In the genomic region with DNA sequence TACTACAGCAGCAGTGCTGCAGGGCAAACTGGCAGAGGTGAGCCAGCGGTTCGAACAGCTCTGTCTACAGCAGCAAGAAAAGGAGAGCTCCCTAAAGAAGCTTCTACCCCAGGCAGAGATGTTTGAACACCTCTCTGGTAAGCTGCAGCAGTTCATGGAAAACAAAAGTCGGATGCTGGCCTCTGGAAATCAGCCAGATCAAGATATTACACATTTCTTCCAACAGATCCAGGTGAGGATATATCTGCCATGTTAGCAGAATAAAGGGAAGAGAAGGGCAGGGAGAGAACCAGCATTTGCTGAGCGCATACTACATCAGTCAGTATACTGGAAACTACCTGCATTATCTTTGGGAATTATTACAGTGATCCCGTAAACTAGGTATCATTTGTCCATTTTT, we compare ENCODE assay signal across 27 cellular contexts.
DNase-seq lines count a peak whose midpoint lies in the region; ATAC-seq and TF ChIP-seq lines count a peak whose summit lies in the region.
"Had no signal": no experiment of that assay in that cellular context is flagged by ENCODE, and none has a peak within 500 bp of the region (broad histone marks: within the 10 kb centered on the region; RNA-seq: fewer than 3 reads in every experiment).

No MANE protein-coding gene starts in this region.

- H3K36me3 Mint-ChIP-seq in WTC11 (peaks cover 74% of the 10 kb centered on the region), immature natural killer cell (peaks cover 9 to 76% (median 43%) of the 10 kb centered on the region in 3 donors)

- TF ChIP-seq CTCF in cardiac muscle cell (IDR thresholded peaks at IDR 0.05; ENCODE audit: low read depth, low read length): no peak
- no peak for TF ChIP-seq CTCF in left ventricle myocardium inferior (IDR thresholded peaks at IDR 0.05; ENCODE audit: borderline replicate concordance)
- TF ChIP-seq CTCF in WTC11 (IDR thresholded peaks at IDR 0.05): no peak
- TF ChIP-seq CTCF in upper lobe of left lung (IDR thresholded peaks at IDR 0.05): no peak

- H3K27me3 ChIP-seq in cardiac muscle cell (no peaks in the 10 kb centered on the region), left ventricle myocardium inferior (ENCODE audit: low read depth) (no peaks in the 10 kb centered on the region), upper lobe of left lung (no peaks in the 10 kb centered on the region)
- H3K27me3 ChIP-seq: BLaER1, dorsolateral prefrontal cortex, ovary, stomach, tibial artery had no signal

- H3K9me3 ChIP-seq in cardiac muscle cell (ENCODE audit: low read depth) (no peaks in the 10 kb centered on the region), left ventricle myocardium inferior (replicated peaks) (no peaks in the 10 kb centered on the region), upper lobe of left lung (no peaks in the 10 kb centered on the region)
- H3K9me3 ChIP-seq: BLaER1, ovary, stomach, tibial artery had no signal

- H3K4me3 ChIP-seq in cardiac muscle cell: no peak overlapping the region
- no peak overlapping the region for H3K4me3 ChIP-seq in left ventricle myocardium inferior
- H3K4me3 ChIP-seq in upper lobe of left lung: no peak overlapping the region
- H3K4me3 ChIP-seq: BLaER1, dorsolateral prefrontal cortex, K562, ovary, stomach, tibial artery had no signal

- no peaks in the 10 kb centered on the region for H3K4me1 Mint-ChIP-seq in WTC11
- no peaks in the 10 kb centered on the region for H3K4me1 Mint-ChIP-seq in immature natural killer cell
- H3K4me1 Mint-ChIP-seq: activated naive CD8-positive, alpha-beta T cell treated with anti-CD3 and anti-CD28 coated beads, Interleukin-2, amount 10 ng/mL, durations not matched to agents 7 days and 5 days; mesothelial cell of epicardium; naive B cell had no signal

- H3K27me3 Mint-ChIP-seq in WTC11 (ENCODE audit: low read depth): no peaks in the 10 kb centered on the region
- peaks cover 0 to 2% (median 0%) of the 10 kb centered on the region in 3 donors for H3K27me3 Mint-ChIP-seq in immature natural killer cell (ENCODE audit: low read depth in 3 of 3)
- H3K27me3 Mint-ChIP-seq: activated naive CD8-positive, alpha-beta T cell treated with anti-CD3 and anti-CD28 coated beads, Interleukin-2, amount 10 ng/mL, durations not matched to agents 7 days and 5 days; naive B cell had no signal

- POLR2A ChIA-PET in WTC11 (lab: Charles Lee): no interaction called here

- H3K27ac Mint-ChIP-seq in WTC11: peak overlapping the region; percentile 29; the same call in 1 of the 2 replicates
- H3K27ac Mint-ChIP-seq in immature natural killer cell: peak overlapping the region; percentile 11 to 75 (median 29)
- H3K27ac Mint-ChIP-seq: activated naive CD8-positive, alpha-beta T cell treated with anti-CD3 and anti-CD28 coated beads, Interleukin-2, amount 10 ng/mL, durations not matched to agents 7 days and 5 days; activated T-helper 1 cell treated with anti-CD3 and anti-CD28 coated beads, Interleukin-12 subunit alpha, Interleukin-12 subunit beta, Interleukin-2, Interleukin-4 antibody, amounts not matched to agents 30 ng/mL and 10 ng/mL and 1 ng/mL, durations not matched to agents 14 hours and 24 hours and 36 hours; mesothelial cell of epicardium had no signal

- intact Hi-C loops in left ventricle myocardium inferior (cut with micrococcal nuclease): no loop called here

- no peak overlapping the region for H3K4me3 Mint-ChIP-seq in WTC11
- H3K4me3 Mint-ChIP-seq in immature natural killer cell: no peak overlapping the region
- H3K4me3 Mint-ChIP-seq: activated naive CD8-positive, alpha-beta T cell treated with anti-CD3 and anti-CD28 coated beads, Interleukin-2, amount 10 ng/mL, durations not matched to agents 7 days and 5 days; activated T-helper 1 cell treated with anti-CD3 and anti-CD28 coated beads, Interleukin-12 subunit alpha, Interleukin-12 subunit beta, Interleukin-2, Interleukin-4 antibody, amounts not matched to agents 30 ng/mL and 10 ng/mL and 1 ng/mL, durations not matched to agents 14 hours and 24 hours and 36 hours; mesothelial cell of epicardium had no signal

- 81 to 88% methylated on average over 5 of the region's 5 CpGs for WGBS in upper lobe of left lung, 2 donors

- TF ChIP-seq POLR2A in upper lobe of left lung (IDR thresholded peaks at IDR 0.05): no peak

- H3K9me3 Mint-ChIP-seq in WTC11 (no peaks in the 10 kb centered on the region), immature natural killer cell (no peaks in the 10 kb centered on the region)
- H3K9me3 Mint-ChIP-seq: activated naive CD8-positive, alpha-beta T cell treated with anti-CD3 and anti-CD28 coated beads, Interleukin-2, amount 10 ng/mL, durations not matched to agents 7 days and 5 days; activated T-helper 1 cell treated with anti-CD3 and anti-CD28 coated beads, Interleukin-12 subunit alpha, Interleukin-12 subunit beta, Interleukin-2, Interleukin-4 antibody, amounts not matched to agents 30 ng/mL and 10 ng/mL and 1 ng/mL, durations not matched to agents 14 hours and 24 hours and 36 hours; mesothelial cell of epicardium; naive B cell had no signal

- no peak for ATAC-seq in WTC11
- ATAC-seq in upper lobe of left lung (ENCODE audit: low FRiP score in 2 of 2): no peak
- ATAC-seq: K562 had no signal

- H3K36me3 ChIP-seq in cardiac muscle cell (peaks cover 79% of the 10 kb centered on the region), left ventricle myocardium inferior (peaks cover 90% of the 10 kb centered on the region), upper lobe of left lung (peaks cover 24 to 92% (median 50%) of the 10 kb centered on the region in 4 donors)
- H3K36me3 ChIP-seq: ovary had no signal

- H3K27ac ChIP-seq in cardiac muscle cell: peak overlapping the region; percentile 37
- H3K27ac ChIP-seq in left ventricle myocardium inferior (replicated peaks): no peak overlapping the region
- H3K27ac ChIP-seq in upper lobe of left lung: peak overlapping the region in 1 of 4 donors; percentile 16
- H3K27ac ChIP-seq: BLaER1, ovary had no signal

- TF ChIP-seq EP300 in upper lobe of left lung (IDR thresholded peaks at IDR 0.05): no peak

- H3K4me1 ChIP-seq in cardiac muscle cell (ENCODE audit: low read depth) (no peaks in the 10 kb centered on the region), left ventricle myocardium inferior (peaks cover 14% of the 10 kb centered on the region), upper lobe of left lung (peaks cover 0 to 12% (median 4%) of the 10 kb centered on the region in 4 donors)
- H3K4me1 ChIP-seq: BLaER1 had no signal

- no peak for DNase-seq in cardiac muscle cell (ENCODE audit: low read depth in 1 of 2, low spot score in 1 of 2)
- no peak for DNase-seq in left ventricle myocardium inferior
- DNase-seq in WTC11 (ENCODE audit: low spot score): no peak
- DNase-seq in immature natural killer cell: no peak
- no peak for DNase-seq in NCI-H2081 (lab: John Stamatoyannopoulos, UW)
- no peak for DNase-seq in upper lobe of left lung
- no peak for DNase-seq in HT-29 (ENCODE audit: low spot score)
- DNase-seq: activated CD4-positive, alpha-beta T cell treated with anti-CD3 and anti-CD28 coated beads for 1 hour; activated naive CD8-positive, alpha-beta T cell treated with anti-CD3 and anti-CD28 coated beads, Interleukin-2, amount 10 ng/mL, durations not matched to agents 7 days and 5 days; Calu3; DMS79 treated with DMSO at 0.1 percent for 48 hours; dorsolateral prefrontal cortex; hypothalamus; naive B cell; NCI-H1105 treated with DMSO at 0.1 percent for 48 hours; NCI-H2029; ovary; RPMI8226; small intestine; stimulated activated CD8-positive, alpha-beta memory T cell treated with anti-CD3 and anti-CD28 coated beads, Interleukin-4, amount 100 ng/mL, for 48 hours; stomach; T-helper 1 cell; tibial artery had no signal

- CTCF ChIA-PET in WTC11 (lab: Charles Lee): interaction anchor here (0.9 to 1.1 kb wide), 2 partner anchors 17 to 263 kb away, joined by 4 read pairs; no protein-coding TSS in a partner anchor

TF ChIP-seq in WTC11, 78 proteins besides CTCF, POLR2A, EP300 and RAD21:
- TF ChIP-seq GABPB1 (CRISPR knock-in tag; IDR thresholded peaks at IDR 0.05): no peak
- TF ChIP-seq EMX1 (CRISPR knock-in tag; IDR thresholded peaks at IDR 0.05): no peak
- TF ChIP-seq NR1H2 (CRISPR knock-in tag; IDR thresholded peaks at IDR 0.05): no peak
- TF ChIP-seq FOXK1 (CRISPR knock-in tag; IDR thresholded peaks at IDR 0.05): no peak
